Comparison of ENCODE assay signal across 8 cellular contexts in genomic region chr18:63969965-63970802, GRCh38. TPM values are rescaled to one million over a fixed set of nuclear protein-coding genes. Genes with fewer than 3 reads are reported as not detected.
DNase-seq lines count a peak whose midpoint lies in the region; ATAC-seq and TF ChIP-seq lines count a peak whose summit lies in the region.

SERPINB8 (plus strand) TSS chr18:63970081; CDS start chr18:63978309, 8,228 bp downstream.

- peak within 1 kb of the TSS; percentile 92 for H3K4me3 ChIP-seq in GM12875 (ENCODE audit: low read depth, low read length)
- H3K4me3 ChIP-seq in astrocyte of the cerebellum (ENCODE audit: low read depth, low read length) = peak within 1 kb of the TSS; percentile 75
- H3K4me3 ChIP-seq in hepatocyte = peak within 1 kb of the TSS; percentile 50
- H3K4me3 ChIP-seq in aorta (ENCODE audit: low read length in 2 of 2) = peak within 1 kb of the TSS; percentile 46 to 82

- TF ChIP-seq CTCF in GM12875 (IDR thresholded peaks at IDR 0.05; ENCODE audit: borderline replicate concordance, insufficient read depth, low read depth, low read length) = no peak
- no peak for TF ChIP-seq CTCF in astrocyte of the cerebellum (IDR thresholded peaks at IDR 0.05; ENCODE audit: low read depth, low read length, missing control alignments)
- no peak for TF ChIP-seq CTCF in hepatocyte (IDR thresholded peaks at IDR 0.05; ENCODE audit: poor library complexity)

- peaks cover 5% of the 10 kb centered on the region for H3K4me1 ChIP-seq in hepatocyte (ENCODE audit: insufficient read depth)
- no peaks in the 10 kb centered on the region for H3K4me1 ChIP-seq in aorta (ENCODE audit: control insufficient read depth in 1 of 2, insufficient read depth in 2 of 2, low read length in 2 of 2)

- H3K79me2 ChIP-seq in hepatocyte = peaks cover 5% of the 10 kb centered on the region

- in situ Hi-C loops in astrocyte of the cerebellum (cut with HindIII; ENCODE audit: low sequenced_read_pairs) = no loop called here

- H3K4me2 ChIP-seq in hepatocyte = peak within 1 kb of the TSS; percentile 77

- DNase-seq in NCI-H1436 treated with DMSO at 0.1 percent for 48 hours (lab: John Stamatoyannopoulos, UW) (peak; percentile 75), T-helper 2 cell (peak; percentile 58 to 92 (median 67)), astrocyte of the cerebellum (ENCODE audit: low read depth) (peak; percentile 77), hepatocyte (ENCODE audit: low spot score) (peak; percentile 96), renal cortical epithelial cell (ENCODE audit: low read depth) (peak; percentile 91), aorta (peak; percentile 97 to 98)

- peak within 1 kb of the TSS; percentile 98 for H3K27ac ChIP-seq in hepatocyte
- H3K27ac ChIP-seq in aorta (ENCODE audit: low read depth in 1 of 2, low read length in 2 of 2) = peak within 1 kb of the TSS; percentile 97 to 98

- peak; percentile 95 for ATAC-seq in HG02798 (IDR thresholded peaks at IDR 0.05; ENCODE audit: poor library complexity, unreplicated experiment)
- ATAC-seq in aorta (ENCODE audit: low FRiP score) = peak; percentile 97

- H3K36me3 ChIP-seq in hepatocyte (replicated peaks; ENCODE audit: insufficient read depth, low read depth) = no peaks in the 10 kb centered on the region
- H3K36me3 ChIP-seq in aorta (ENCODE audit: control insufficient read depth in 1 of 2, insufficient read depth in 2 of 2, low read length in 1 of 2) = no peaks in the 10 kb centered on the region

- H3K27me3 ChIP-seq in hepatocyte (no peaks in the 10 kb centered on the region), aorta (ENCODE audit: control insufficient read depth in 1 of 2, insufficient read depth in 2 of 2, low read length in 1 of 2) (no peaks in the 10 kb centered on the region)

- H3K9me2 ChIP-seq in hepatocyte (replicated peaks; ENCODE audit: insufficient read depth) = no peaks in the 10 kb centered on the region

- peak within 1 kb of the TSS; percentile 61 for H2AFZ ChIP-seq in hepatocyte

- under 1% methylated on average over 49 of the region's 62 CpGs for WGBS in hepatocyte (ENCODE audit: low lambda C conversion rate, missing lambda C conversion rate)
- 1% methylated on average over 48 to 62 of the region's 62 CpGs for WGBS in aorta, 2 donors

- H3K9me3 ChIP-seq in hepatocyte (ENCODE audit: low read depth) (no peaks in the 10 kb centered on the region), aorta (ENCODE audit: control insufficient read depth, low read length) (no peaks in the 10 kb centered on the region)

- intact Hi-C loops in aorta (cut with DNase I) = no loop called here

- H4K20me1 ChIP-seq in hepatocyte (ENCODE audit: insufficient read depth, poor library complexity, severe bottlenecking) = no peaks in the 10 kb centered on the region

RNA-seq across cellular contexts. Expression of gene SERPINB8, which starts in this region (rescaled TPM):
- 9.3 and 10.9 TPM in 2 replicates for total RNA-seq in hepatocyte
- polyA plus RNA-seq in hepatocyte = 14.7 and 16.7 TPM in 2 replicates
- total RNA-seq in renal cortical epithelial cell = 20.9 and 30.9 TPM in 2 replicates
- 10 to 100 TPM; 17.9 to 34.8 TPM for total RNA-seq in aorta
- 10 to 100 TPM; 11.5 to 11.8 TPM for polyA plus RNA-seq in aorta

Comparison
In these comparisons a context has a peak if more than half of its experiments do, and no peak if none do; other contexts are left out.
1. Peak in every context shown above with its lines: DNase-seq, ATAC-seq, H3K4me3 ChIP-seq and H3K27ac ChIP-seq.